ENCODE assay signal across 8 cellular contexts in genomic region chr19:42440357-42441046, GRCh38. TPM values are rescaled to one million over a fixed set of nuclear protein-coding genes. Genes with fewer than 3 reads are reported as not detected.
DNase-seq lines count a peak whose midpoint lies in the region; ATAC-seq and TF ChIP-seq lines count a peak whose summit lies in the region.

No MANE protein-coding gene starts in this region.

- H3K4me1 ChIP-seq in naive thymus-derived CD4-positive, alpha-beta T cell (ENCODE audit: control insufficient read depth in 2 of 2, insufficient read depth in 2 of 2, low read length in 2 of 2) = peaks cover 13 to 16% of the 10 kb centered on the region in 2 donors

- H3K36me3 Mint-ChIP-seq in naive thymus-derived CD4-positive, alpha-beta T cell = no peaks in the 10 kb centered on the region

- peak; percentile 72 for DNase-seq in Ammon's horn (ENCODE audit: low spot score)
- peak; percentile 58 for DNase-seq in GM19240 (ENCODE audit: insufficient read length, low spot score)
- peak; percentile 59 to 67 for DNase-seq in NOMO-1 (lab: John Stamatoyannopoulos, UW; ENCODE audit: unreplicated experiment in 2 of 2)
- peak; percentile 55 for DNase-seq in activated CD8-positive, alpha-beta memory T cell treated with anti-CD3 and anti-CD28 coated beads, Interleukin-2, amount 50 U/mL, for 24 hours (ENCODE audit: extremely low read depth)
- DNase-seq in epithelial cell of proximal tubule (ENCODE audit: low read depth) = no peak
- peak; percentile 51 to 84 (median 76) for DNase-seq in naive thymus-derived CD4-positive, alpha-beta T cell
- DNase-seq in stimulated activated naive CD4-positive, alpha-beta T cell (lab: John Stamatoyannopoulos, UW) = peak; percentile 40 to 81 (median 68)

- no peaks in the 10 kb centered on the region for H3K27me3 ChIP-seq in naive thymus-derived CD4-positive, alpha-beta T cell (ENCODE audit: control insufficient read depth in 2 of 2, insufficient read depth in 2 of 2, low read length in 2 of 2)

- peak overlapping the region in 8 of 9 donors; percentile 2 to 53 (median 25) for H3K27ac Mint-ChIP-seq in naive thymus-derived CD4-positive, alpha-beta T cell

- POLR2A ChIA-PET in naive thymus-derived CD4-positive, alpha-beta T cell (lab: Charles Lee) = interaction anchor here (1.1 to 1.2 kb wide), 2 partner anchors 17 to 82 kb away, joined by 3 to 4 read pairs; no protein-coding TSS in a partner anchor

- peak overlapping the region in 7 of 10 donors; percentile 24 to 69 (median 47) for H3K4me3 Mint-ChIP-seq in naive thymus-derived CD4-positive, alpha-beta T cell

- H3K36me3 ChIP-seq in naive thymus-derived CD4-positive, alpha-beta T cell (ENCODE audit: control insufficient read depth in 2 of 3, insufficient read depth in 3 of 3, low read length in 3 of 3) = no peaks in the 10 kb centered on the region

- no peak overlapping the region for H3K4me3 ChIP-seq in epithelial cell of proximal tubule (ENCODE audit: low read depth, low read length)
- H3K4me3 ChIP-seq in naive thymus-derived CD4-positive, alpha-beta T cell (ENCODE audit: low read length) = no peak overlapping the region

- CTCF ChIA-PET in naive thymus-derived CD4-positive, alpha-beta T cell (lab: Charles Lee) = interaction anchor here (1.1 to 2.9 kb wide), 12 partner anchors 10 to 317 kb away, joined by 3 to 30 read pairs (median 5); partner anchors contain the start of genes CEACAM1 and POU2F2

- peaks cover 20 to 34% (median 31%) of the 10 kb centered on the region in 7 donors for H3K4me1 Mint-ChIP-seq in naive thymus-derived CD4-positive, alpha-beta T cell

- H3K27me3 Mint-ChIP-seq in naive thymus-derived CD4-positive, alpha-beta T cell = peaks cover 0 to 7% (median 0%) of the 10 kb centered on the region in 5 donors

- intact Hi-C loops in naive thymus-derived CD4-positive, alpha-beta T cell (cut with micrococcal nuclease) = loop anchor here (1.0 to 5.0 kb wide), 6 partner anchors 10 to 333 kb away; no protein-coding TSS in a partner anchor

- no peak overlapping the region for H3K27ac ChIP-seq in naive thymus-derived CD4-positive, alpha-beta T cell (ENCODE audit: low read depth, low read length)

- TF ChIP-seq CTCF in epithelial cell of proximal tubule (conservative IDR thresholded peaks at IDR 0.05; ENCODE audit: low read depth, low read length) = peak; percentile 97

- no peaks in the 10 kb centered on the region for H3K9me3 Mint-ChIP-seq in naive thymus-derived CD4-positive, alpha-beta T cell

- H3K9me3 ChIP-seq in naive thymus-derived CD4-positive, alpha-beta T cell (ENCODE audit: control insufficient read depth in 2 of 3, low read length in 3 of 3) = no peaks in the 10 kb centered on the region

- ATAC-seq in naive thymus-derived CD4-positive, alpha-beta T cell = peak; percentile 75
- no peak for ATAC-seq in GM18520 (IDR thresholded peaks at IDR 0.05; ENCODE audit: unreplicated experiment)

RNA-seq across cellular contexts. Expression of gene CXCL17, which starts 2.2 kb away (rescaled TPM):
- total RNA-seq in epithelial cell of proximal tubule = not detected in 2 replicates
- not detected for total RNA-seq in naive thymus-derived CD4-positive, alpha-beta T cell
- under 1 TPM in 1 of 2 donors, not detected in 1; 0.30 TPM for polyA plus RNA-seq in naive thymus-derived CD4-positive, alpha-beta T cell

RNA-seq across cellular contexts. Expression of gene LIPE, which starts 13.3 kb away (rescaled TPM):
- 3.7 and 11.4 TPM in 2 replicates for total RNA-seq in epithelial cell of proximal tubule
- total RNA-seq in naive thymus-derived CD4-positive, alpha-beta T cell = 10 to 100 TPM; 15.8 to 35.4 (median 28.3) TPM
- 1 to 10 TPM; 7.0 to 9.8 TPM for polyA plus RNA-seq in naive thymus-derived CD4-positive, alpha-beta T cell

RNA-seq across cellular contexts. Expression of gene CNFN, which starts 50.4 kb away (rescaled TPM):
- 5.0 and 5.7 TPM in 2 replicates for total RNA-seq in epithelial cell of proximal tubule
- under 1 TPM in 1 of 5 experiments, not detected in 4; 0.75 TPM for total RNA-seq in naive thymus-derived CD4-positive, alpha-beta T cell
- under 1 TPM in 1 of 2 donors, not detected in 1; 0.52 TPM for polyA plus RNA-seq in naive thymus-derived CD4-positive, alpha-beta T cell
